In genomic region chr3:15151166-15151565, GRCh38 we compare ENCODE assay signal across 8 cellular contexts.
"Had no signal": no experiment of that assay in that cellular context is flagged by ENCODE, and none has a peak within 500 bp of the region (broad histone marks: within the 10 kb centered on the region; RNA-seq: fewer than 3 reads in every experiment).

No MANE protein-coding gene starts in this region.

- ATAC-seq: heart right ventricle, pancreas had no signal

- H3K4me3 ChIP-seq: heart right ventricle, pancreas, skin epidermis had no signal

- H3K27me3 ChIP-seq: pancreas had no signal

- DNase-seq: activated B cell treated with CpG ODN at 0.5 μM for 24 hours; activated CD4-positive, alpha-beta T cell treated with anti-CD3 and anti-CD28 coated beads, Interleukin-2, amount 10 ng/mL, durations not matched to agents 24 days and 14 days; activated naive CD4-positive, alpha-beta T cell; aorta; heart right ventricle; naive B cell; pancreas had no signal

- H3K9me3 ChIP-seq: heart right ventricle, pancreas had no signal

- H3K36me3 ChIP-seq: heart right ventricle, pancreas had no signal

- H3K4me1 ChIP-seq: pancreas had no signal

- H3K27ac ChIP-seq: heart right ventricle, pancreas, skin epidermis had no signal
